1 cellular context compared by ENCODE assay signal in the genomic region with DNA sequence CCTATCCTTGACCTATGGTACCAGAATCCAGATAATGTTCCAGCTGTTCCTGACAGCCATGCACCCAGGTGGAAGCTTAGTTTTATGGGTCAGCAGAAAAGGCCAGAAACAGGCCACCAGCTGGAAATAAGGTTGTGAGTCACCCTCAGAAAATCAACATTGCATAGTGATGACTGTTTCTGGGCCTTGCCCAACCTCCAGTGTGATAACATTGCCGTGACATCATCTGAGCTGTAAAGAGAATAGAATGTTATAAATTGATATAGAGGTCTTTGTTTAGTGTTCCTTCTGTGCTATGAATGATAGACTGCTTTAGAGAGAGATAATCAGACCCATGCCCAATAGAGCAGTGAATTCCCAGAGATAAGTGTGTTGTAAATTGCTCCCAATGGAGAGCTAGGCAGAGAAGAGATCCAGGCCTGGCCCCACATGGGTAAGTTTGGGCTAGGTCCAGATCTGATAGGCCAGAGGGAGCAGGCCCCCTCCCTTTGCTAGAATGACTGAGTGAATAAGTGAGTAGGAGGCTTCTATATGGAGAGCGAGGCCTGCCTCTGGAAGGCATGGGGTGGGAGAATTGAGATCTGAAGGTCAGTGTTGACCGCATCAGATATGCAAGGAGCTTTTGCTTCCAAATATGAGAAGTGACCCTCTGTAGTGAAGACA.
A peak's percentile ranks its signal among the peaks of the same experiment; 100 is the strongest.
TF ChIP-seq lines count a peak whose summit lies in the region.

No MANE protein-coding gene starts in this region.

TF ChIP-seq in HCT116, 20 proteins besides CTCF, POLR2A, EP300 and RAD21 (continued from another document):
- TF ChIP-seq, protein P1, sequence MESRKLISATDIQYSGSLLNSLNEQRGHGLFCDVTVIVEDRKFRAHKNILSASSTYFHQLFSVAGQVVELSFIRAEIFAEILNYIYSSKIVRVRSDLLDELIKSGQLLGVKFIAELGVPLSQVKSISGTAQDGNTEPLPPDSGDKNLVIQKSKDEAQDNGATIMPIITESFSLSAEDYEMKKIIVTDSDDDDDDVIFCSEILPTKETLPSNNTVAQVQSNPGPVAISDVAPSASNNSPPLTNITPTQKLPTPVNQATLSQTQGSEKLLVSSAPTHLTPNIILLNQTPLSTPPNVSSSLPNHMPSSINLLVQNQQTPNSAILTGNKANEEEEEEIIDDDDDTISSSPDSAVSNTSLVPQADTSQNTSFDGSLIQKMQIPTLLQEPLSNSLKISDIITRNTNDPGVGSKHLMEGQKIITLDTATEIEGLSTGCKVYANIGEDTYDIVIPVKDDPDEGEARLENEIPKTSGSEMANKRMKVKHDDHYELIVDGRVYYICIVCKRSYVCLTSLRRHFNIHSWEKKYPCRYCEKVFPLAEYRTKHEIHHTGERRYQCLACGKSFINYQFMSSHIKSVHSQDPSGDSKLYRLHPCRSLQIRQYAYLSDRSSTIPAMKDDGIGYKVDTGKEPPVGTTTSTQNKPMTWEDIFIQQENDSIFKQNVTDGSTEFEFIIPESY (IDR thresholded peaks at IDR 0.05; ENCODE audit: extremely low read depth, insufficient replicate concordance, low read length), result no peak
- TF ChIP-seq TCF7L2 (IDR thresholded peaks at IDR 0.05; ENCODE audit: borderline replicate concordance, extremely low read depth, insufficient read depth, insufficient read length), result no peak
- TF ChIP-seq SIN3A (IDR thresholded peaks at IDR 0.05; ENCODE audit: low read depth), result peak; percentile 97
- TF ChIP-seq EZH2 (IDR thresholded peaks at IDR 0.05), result no peak
- TF ChIP-seq, protein P2, sequence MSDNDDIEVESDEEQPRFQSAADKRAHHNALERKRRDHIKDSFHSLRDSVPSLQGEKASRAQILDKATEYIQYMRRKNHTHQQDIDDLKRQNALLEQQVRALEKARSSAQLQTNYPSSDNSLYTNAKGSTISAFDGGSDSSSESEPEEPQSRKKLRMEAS (IDR thresholded peaks at IDR 0.05), result peak; percentile 43; the same call in 1 of the 2 replicates
- TF ChIP-seq CBX3 (IDR thresholded peaks at IDR 0.05; ENCODE audit: low read depth), result peak; percentile 69; the same call in 1 of the 2 replicates
- TF ChIP-seq SRF (IDR thresholded peaks at IDR 0.05; ENCODE audit: low read depth), result peak; percentile 74; the same call in 1 of the 2 replicates
- TF ChIP-seq EGR1 (IDR thresholded peaks at IDR 0.05; ENCODE audit: low read depth), result 0 out of 2 replicates have a peak, but pooled peaks have one; percentile 13
- peak; percentile 99 for TF ChIP-seq FOSL1 (IDR thresholded peaks at IDR 0.05; ENCODE audit: low read depth)
- TF ChIP-seq ZFX (IDR thresholded peaks at IDR 0.05), result peak; percentile 26; the same call in 1 of the 2 replicates
- no peak for TF ChIP-seq EZH2phosphoT487 (IDR thresholded peaks at IDR 0.05; ENCODE audit: borderline replicate concordance)
